In the genomic region with DNA sequence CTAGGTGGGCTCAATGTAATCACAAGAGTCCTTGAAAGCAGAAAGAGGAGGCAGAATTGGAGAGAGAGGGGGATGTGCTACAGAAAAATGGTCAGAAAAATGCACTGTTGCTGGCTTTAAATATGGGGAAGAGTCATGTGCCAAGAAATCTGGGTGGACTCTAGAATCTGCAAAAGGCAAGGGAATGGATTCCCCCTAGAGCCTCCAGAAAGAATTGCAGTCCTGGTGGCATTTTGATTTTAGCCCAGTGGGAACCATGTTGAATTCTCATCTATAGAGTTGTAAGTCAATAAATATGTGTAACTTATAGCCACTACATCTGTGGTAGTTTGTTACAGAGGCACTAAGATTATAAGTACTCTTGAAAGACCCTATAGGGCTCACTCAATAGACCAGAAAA, we compare ENCODE assay signal across 17 cellular contexts.
A peak's percentile ranks its signal among the peaks of the same experiment; 100 is the strongest.
DNase-seq lines count a peak whose midpoint lies in the region; TF ChIP-seq lines count a peak whose summit lies in the region.
"Had no signal": no experiment of that assay in that cellular context is flagged by ENCODE, and none has a peak within 500 bp of the region (broad histone marks: within the 10 kb centered on the region; RNA-seq: fewer than 3 reads in every experiment).

No MANE protein-coding gene starts in this region.

- H3K4me3 ChIP-seq in Karpas-422 (ENCODE audit: low read length) (no peak overlapping the region), adrenal gland (no peak overlapping the region)
- H3K4me3 ChIP-seq: esophagus squamous epithelium had no signal

- peaks cover 2% of the 10 kb centered on the region for H3K27me3 Mint-ChIP-seq in neural crest cell (ENCODE audit: low read depth)

- no peaks in the 10 kb centered on the region for H4K20me1 ChIP-seq in Karpas-422 (ENCODE audit: insufficient read depth, low read depth, low read length)

- no peak for TF ChIP-seq POLR2A in adrenal gland (IDR thresholded peaks at IDR 0.05)

- H3K9me2 ChIP-seq in Karpas-422 (replicated peaks; ENCODE audit: insufficient read depth, low read length), result no peaks in the 10 kb centered on the region

- peaks cover 29% of the 10 kb centered on the region for H3K4me1 Mint-ChIP-seq in neural crest cell
- H3K4me1 Mint-ChIP-seq: activated naive CD8-positive, alpha-beta T cell treated with anti-CD3 and anti-CD28 coated beads for 36 hours had no signal

- peaks cover 6% of the 10 kb centered on the region for H3K36me3 Mint-ChIP-seq in neural crest cell (ENCODE audit: low read depth)
- H3K36me3 Mint-ChIP-seq: activated naive CD8-positive, alpha-beta T cell treated with anti-CD3 and anti-CD28 coated beads for 36 hours had no signal

- H3K27me3 ChIP-seq in Karpas-422 (ENCODE audit: low read length) (no peaks in the 10 kb centered on the region), adrenal gland (no peaks in the 10 kb centered on the region)

- TF ChIP-seq CTCF in adrenal gland (IDR thresholded peaks at IDR 0.05) (peak; percentile 24 to 40 (median 34)), neural crest cell (conservative IDR thresholded peaks at IDR 0.05) (peak; percentile 45)

- no peaks in the 10 kb centered on the region for H3K9me3 ChIP-seq in Karpas-422 (ENCODE audit: low read length)
- H3K9me3 ChIP-seq in adrenal gland (replicated peaks in 1 of 3), result no peaks in the 10 kb centered on the region
- H3K9me3 ChIP-seq: esophagus squamous epithelium had no signal

- H3K4me1 ChIP-seq in Karpas-422 (ENCODE audit: low read length) (no peaks in the 10 kb centered on the region), adrenal gland (replicated peaks in 1 of 2) (no peaks in the 10 kb centered on the region)
- H3K4me1 ChIP-seq: esophagus squamous epithelium had no signal

- peaks cover 3% of the 10 kb centered on the region for H3K9me3 Mint-ChIP-seq in neural crest cell
- H3K9me3 Mint-ChIP-seq: activated naive CD8-positive, alpha-beta T cell treated with anti-CD3 and anti-CD28 coated beads for 36 hours; T-helper 1 cell treated with Interleukin-12 subunit alpha and Interleukin-12 subunit beta and Interleukin-4 antibody, amounts not matched to agents 30 μg/mL and 1 μg/mL, for 36 hours had no signal

- no peak overlapping the region for H3K4me2 ChIP-seq in Karpas-422 (ENCODE audit: low read depth, low read length, poor library complexity, severe bottlenecking)

- H2AFZ ChIP-seq in Karpas-422 (ENCODE audit: low read length), result no peak overlapping the region

- H3K79me2 ChIP-seq in Karpas-422 (ENCODE audit: low read length), result no peaks in the 10 kb centered on the region

- H3K27ac Mint-ChIP-seq in neural crest cell (ENCODE audit: unreplicated experiment), result peak overlapping the region; percentile 11
- H3K27ac Mint-ChIP-seq: activated naive CD8-positive, alpha-beta T cell treated with anti-CD3 and anti-CD28 coated beads for 36 hours; T-helper 1 cell treated with Interleukin-12 subunit alpha and Interleukin-12 subunit beta and Interleukin-4 antibody, amounts not matched to agents 30 μg/mL and 1 μg/mL, for 36 hours had no signal

- H3K36me3 ChIP-seq in Karpas-422 (ENCODE audit: insufficient read depth, low read length), result no peaks in the 10 kb centered on the region
- no peaks in the 10 kb centered on the region for H3K36me3 ChIP-seq in adrenal gland (replicated peaks in 1 of 2)
- H3K36me3 ChIP-seq: esophagus squamous epithelium had no signal

- H3K9ac ChIP-seq in Karpas-422 (ENCODE audit: low read length), result no peak overlapping the region

- peak; percentile 22 for DNase-seq in DMS 273 (lab: John Stamatoyannopoulos, UW; ENCODE audit: unreplicated experiment)
- no peak for DNase-seq in DMS 273 treated with DMSO at 0.1 percent for 48 hours (lab: John Stamatoyannopoulos, UW)
- DNase-seq in Karpas-422, result peak; percentile 47
- no peak for DNase-seq in adrenal gland
- DNase-seq in neural crest cell (ENCODE audit: low read depth, low spot score), result no peak
- no peak for DNase-seq in central memory CD4-positive, alpha-beta T cell
- no peak for DNase-seq in HuH-7 (ENCODE audit: low spot score)
- no peak for DNase-seq in NCI-H1417 treated with DMSO at 0.1 percent for 48 hours (lab: John Stamatoyannopoulos, UW)
- DNase-seq: 8988T; activated CD4-positive, alpha-beta T cell treated with anti-CD3 and anti-CD28 coated beads for 1 hour; activated naive CD8-positive, alpha-beta T cell treated with anti-CD3 and anti-CD28 coated beads for 36 hours; activated T-cell treated with anti-CD3 and anti-CD28 coated beads for 4 hours; esophagus squamous epithelium; NCI-H2081 treated with DMSO at 0.1 percent for 48 hours; occipital lobe; small intestine had no signal

- no peak overlapping the region for H3K27ac ChIP-seq in Karpas-422 (ENCODE audit: low read length)
- no peak overlapping the region for H3K27ac ChIP-seq in adrenal gland
- H3K27ac ChIP-seq: esophagus squamous epithelium had no signal

- no peak overlapping the region for H3K4me3 Mint-ChIP-seq in neural crest cell
- H3K4me3 Mint-ChIP-seq: activated naive CD8-positive, alpha-beta T cell treated with anti-CD3 and anti-CD28 coated beads for 36 hours; T-helper 1 cell treated with Interleukin-12 subunit alpha and Interleukin-12 subunit beta and Interleukin-4 antibody, amounts not matched to agents 30 μg/mL and 1 μg/mL, for 36 hours had no signal

- intact Hi-C loops in adrenal gland (cut with DNase I), result loop anchor here in 1 of 2 donors (5.0 kb wide), 1 partner anchor 57 kb away; no protein-coding TSS in a partner anchor

Comparison
In these comparisons a context has a peak if more than half of its experiments do, and no peak if none do; other contexts are left out.
1. DNase-seq: peak in DMS 273 (single experiment) and Karpas-422 (single experiment); none in DMS 273 treated with DMSO at 0.1 percent for 48 hours (single experiment), adrenal gland (0 of 7), neural crest cell (single experiment), central memory CD4-positive, alpha-beta T cell (single experiment), HuH-7 (single experiment) and NCI-H1417 treated with DMSO at 0.1 percent for 48 hours (single experiment).